Comparison of ENCODE assay signal across 9 cellular contexts in the genomic region with DNA sequence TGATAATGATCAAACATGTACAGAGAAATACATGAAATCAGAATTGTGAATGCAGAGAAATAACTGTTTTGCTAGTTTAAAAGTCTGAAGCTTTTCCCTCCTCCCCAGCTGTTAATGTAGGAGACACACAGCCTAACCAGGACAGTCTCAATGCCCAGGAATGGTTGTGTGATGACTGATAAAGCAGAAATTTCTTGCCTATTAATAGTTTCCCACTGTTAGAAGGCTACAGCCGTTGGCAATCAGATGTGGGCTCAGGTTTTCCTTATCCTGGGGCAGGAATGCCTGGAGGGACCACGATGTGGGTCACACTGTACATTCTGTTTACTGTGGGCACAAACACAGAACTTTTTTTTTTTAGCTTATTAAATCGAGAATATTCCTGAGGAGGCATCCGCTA. TPM values are rescaled to one million over a fixed set of nuclear protein-coding genes. Genes with fewer than 3 reads are reported as not detected.
DNase-seq lines count a peak whose midpoint lies in the region; ATAC-seq, FAIRE-seq and TF ChIP-seq lines count a peak whose summit lies in the region.
"Had no signal": no experiment of that assay in that cellular context is flagged by ENCODE, and none has a peak within 500 bp of the region (broad histone marks: within the 10 kb centered on the region; RNA-seq: fewer than 3 reads in every experiment).

No MANE protein-coding gene starts in this region.

- peak overlapping the region; percentile 3; the same call in 1 of the 2 replicates for H3K9ac ChIP-seq in IMR-90 (ENCODE audit: low read depth, low read length)

- TF ChIP-seq POLR2A in IMR-90 (IDR thresholded peaks at IDR 0.05; ENCODE audit: low read depth, low read length), result no peak

- no peak overlapping the region; the same call in 1 of the 2 replicates for H3K4me3 ChIP-seq in IMR-90 (ENCODE audit: insufficient read depth, low read depth, low read length)
- no peak overlapping the region for H3K4me3 ChIP-seq in bronchial epithelial cell (ENCODE audit: low read depth, low read length)
- H3K4me3 ChIP-seq in mesodermal cell (ENCODE audit: extremely low read depth, insufficient read depth, low read length, poor library complexity, severe bottlenecking), result peak overlapping the region; percentile 0

- H2BK5ac ChIP-seq in IMR-90 (ENCODE audit: low read depth, low read length, poor library complexity, severe bottlenecking), result peak overlapping the region; percentile 37

- no peak overlapping the region for H4K91ac ChIP-seq in IMR-90 (ENCODE audit: insufficient read depth, low read depth, low read length)

- in situ Hi-C loops in IMR-90 (cut with MboI; ENCODE audit: low sequenced_read_pairs), result no loop called here

- ATAC-seq in IMR-90 (ENCODE audit: low read depth), result no peak
- no peak for ATAC-seq in HG02970 (IDR thresholded peaks at IDR 0.05; ENCODE audit: low FRiP score, unreplicated experiment)
- ATAC-seq in GM19328 (IDR thresholded peaks at IDR 0.05; ENCODE audit: unreplicated experiment), result no peak
- ATAC-seq in GM21423 (IDR thresholded peaks at IDR 0.05; ENCODE audit: unreplicated experiment), result no peak

- WGBS in IMR-90 (ENCODE audit: extremely low coverage in 2 of 2, insufficient read length in 1 of 2), 2 experiments, result 20% methylated on average over 1 of the region's 4 CpGs; no CpG with 5 or more reads in 1 of the 2 experiments
- WGBS in mesodermal cell (ENCODE audit: insufficient coverage in 2 of 2), 2 experiments, result 82 to 94% methylated on average over 3 to 4 of the region's 4 CpGs

- CTCF ChIA-PET in IMR-90 (lab: Yijun Ruan, JAX), result interaction anchor here (2.7 kb wide), 1 partner anchor 11 kb away, joined by 5 read pairs; no protein-coding TSS in a partner anchor

- POLR2A ChIA-PET in IMR-90 (lab: Charles Lee; ENCODE audit: unreplicated experiment), result no interaction called here

- no peak overlapping the region for H4K8ac ChIP-seq in IMR-90 (ENCODE audit: low read depth in 2 of 2, low read length in 2 of 2)

- H3K9me1 ChIP-seq in IMR-90 (ENCODE audit: insufficient read depth, low read length), result no peaks in the 10 kb centered on the region

- H3K56ac ChIP-seq in IMR-90 (ENCODE audit: extremely low read depth, insufficient read depth, low read length), result no peak overlapping the region

- H3K27ac ChIP-seq in IMR-90 (ENCODE audit: insufficient read depth, low read length) (no peak overlapping the region), mesodermal cell (ENCODE audit: low read depth, low read length, severe bottlenecking) (no peak overlapping the region)

- H2AK9ac ChIP-seq in IMR-90 (replicated peaks; ENCODE audit: low read depth, low read length, poor library complexity), result no peak overlapping the region

- H3K27me3 ChIP-seq in IMR-90 (ENCODE audit: control insufficient read depth, insufficient read depth, low read length) (no peaks in the 10 kb centered on the region), bronchial epithelial cell (ENCODE audit: control insufficient read depth, insufficient read depth, low read length) (no peaks in the 10 kb centered on the region)

- intact Hi-C loops in IMR-90 (cut with micrococcal nuclease), result no loop called here

- H3K36me3 ChIP-seq in IMR-90 (ENCODE audit: control insufficient read depth, insufficient read depth, low read length), result no peaks in the 10 kb centered on the region
- no peaks in the 10 kb centered on the region for H3K36me3 ChIP-seq in bronchial epithelial cell (ENCODE audit: control insufficient read depth, insufficient read depth, low read length)
- H3K36me3 ChIP-seq in mesodermal cell (ENCODE audit: control insufficient read depth, insufficient read depth, low read length), result peaks cover 4% of the 10 kb centered on the region

- H3K14ac ChIP-seq in IMR-90 (replicated peaks; ENCODE audit: low read depth, low read length), result no peak overlapping the region

- DNase-seq in AG08395 (ENCODE audit: low spot score) (peak; percentile 70), IMR-90 (peak; percentile 68), bronchial epithelial cell (ENCODE audit: low read depth) (peak; percentile 42), hippocampal formation (lab: John Stamatoyannopoulos, UW) (no peak)
- DNase-seq: central memory CD4-positive, alpha-beta T cell had no signal

- H3K23ac ChIP-seq in IMR-90 (ENCODE audit: low read depth, low read length), result no peak overlapping the region

- no TSS peak for BruUV-seq in IMR-90 (replicated peaks; lab: Mats Ljungman, UMichigan)

- H4K5ac ChIP-seq in IMR-90 (ENCODE audit: low read depth, low read length), result no peak overlapping the region

- no peak for FAIRE-seq in bronchial epithelial cell (lab: Jason Lieb, UNC)

- H3K4ac ChIP-seq in IMR-90 (ENCODE audit: low read depth, low read length), result no peak overlapping the region

- no peak overlapping the region for H2AK5ac ChIP-seq in IMR-90 (ENCODE audit: low read depth, low read length)

- H3K4me2 ChIP-seq in IMR-90 (ENCODE audit: low read depth, low read length), result peak overlapping the region; percentile 88

- H2BK120ac ChIP-seq in IMR-90 (ENCODE audit: low read depth, low read length), result no peak overlapping the region

- no peak overlapping the region for H2BK20ac ChIP-seq in IMR-90 (ENCODE audit: low read depth, low read length)

- dilution Hi-C loops in IMR-90 (cut with HindIII; ENCODE audit: low sequenced_read_pairs, unreplicated experiment), result no loop called here

- TF ChIP-seq CTCF in IMR-90 (conservative IDR thresholded peaks at IDR 0.05; ENCODE audit: low read depth, low read length), result no peak
- TF ChIP-seq CTCF in bronchial epithelial cell (IDR thresholded peaks at IDR 0.05; ENCODE audit: insufficient read depth, low read length, severe bottlenecking), result no peak

- H2AFZ ChIP-seq in IMR-90 (replicated peaks; ENCODE audit: low read length, poor library complexity), result no peak overlapping the region

- H3K4me1 ChIP-seq in IMR-90 (ENCODE audit: control insufficient read depth, insufficient read depth, low read length) (peaks cover 9% of the 10 kb centered on the region), mesodermal cell (ENCODE audit: control insufficient read depth, insufficient read depth, low read length, poor library complexity, severe bottlenecking) (peaks cover 11% of the 10 kb centered on the region)

- H3K79me1 ChIP-seq in IMR-90 (ENCODE audit: low read depth in 1 of 2, low read length in 2 of 2), result peaks cover 10 to 16% of the 10 kb centered on the region in 2 experiments

- H2BK15ac ChIP-seq in IMR-90 (ENCODE audit: low read depth, low read length), result no peak overlapping the region

- TF ChIP-seq RAD21 in IMR-90 (IDR thresholded peaks at IDR 0.05; ENCODE audit: low read length), result no peak

- H3K18ac ChIP-seq in IMR-90 (ENCODE audit: low read depth, low read length), result no peak overlapping the region

- peaks cover 13% of the 10 kb centered on the region for H4K20me1 ChIP-seq in IMR-90 (ENCODE audit: insufficient read depth, low read length)

- no peaks in the 10 kb centered on the region for H3K9me3 ChIP-seq in IMR-90 (ENCODE audit: control insufficient read depth, insufficient read depth, low read length)
- no peaks in the 10 kb centered on the region for H3K9me3 ChIP-seq in mesodermal cell (ENCODE audit: control insufficient read depth, low read length)

TF ChIP-seq in IMR-90, 13 proteins besides CTCF, POLR2A, EP300 and RAD21:
- no peak for TF ChIP-seq MAFK (IDR thresholded peaks at IDR 0.05; ENCODE audit: low read depth, low read length)
- no peak for TF ChIP-seq NFE2L2 (IDR thresholded peaks at IDR 0.05; ENCODE audit: low read depth, low read length)
- TF ChIP-seq RCOR1 (IDR thresholded peaks at IDR 0.05; ENCODE audit: insufficient replicate concordance, low read length), result no peak
- no peak for TF ChIP-seq RFX5 (IDR thresholded peaks at IDR 0.05; ENCODE audit: low read depth, low read length)
- no peak for TF ChIP-seq MAZ (IDR thresholded peaks at IDR 0.05; ENCODE audit: borderline replicate concordance, low read depth, low read length)
- TF ChIP-seq CHD1 (IDR thresholded peaks at IDR 0.05; ENCODE audit: low read depth, low read length), result no peak

RNA-seq across cellular contexts. Expression of gene PPP1R3D, which starts 1.9 kb away (rescaled TPM):
- total RNA-seq in IMR-90 (2012; rRNA removed) (2.7 and 4.7 TPM in 2 replicates), bronchial epithelial cell (9.5 and 12.2 TPM in 2 replicates)
- 1.6 and 1.7 TPM in 2 replicates for polyA plus RNA-seq in IMR-90 (2012; rRNA removed)
- polyA plus RNA-seq in IMR-90 (2012; cell fraction: cytosol; rRNA removed), result 0.57 and 1.7 TPM in 2 replicates
- 1.1 and 1.7 TPM in 2 replicates for polyA plus RNA-seq in IMR-90 (2012; cell fraction: nucleus; rRNA removed; ENCODE audit: low replicate concordance)
- polyA plus RNA-seq in mesodermal cell (2013, experiment 1 of 2), result 4.2 TPM
- polyA plus RNA-seq in mesodermal cell (2013, experiment 2 of 2), result 3.8 TPM

RNA-seq across cellular contexts. Expression of gene FAM217B, which starts 2.0 kb away (rescaled TPM):
- total RNA-seq in IMR-90 (2012; rRNA removed) (3.0 and 3.9 TPM in 2 replicates), bronchial epithelial cell (4.5 and 5.8 TPM in 2 replicates)
- polyA plus RNA-seq in IMR-90 (2012; rRNA removed), result 3.3 and 3.9 TPM in 2 replicates
- 0.86 and 1.9 TPM in 2 replicates for polyA plus RNA-seq in IMR-90 (2012; cell fraction: cytosol; rRNA removed)
- polyA plus RNA-seq in IMR-90 (2012; cell fraction: nucleus; rRNA removed; ENCODE audit: low replicate concordance), result 1.1 and 5.9 TPM in 2 replicates
- 13.1 TPM for polyA plus RNA-seq in mesodermal cell (2013, experiment 1 of 2)
- 11.7 TPM for polyA plus RNA-seq in mesodermal cell (2013, experiment 2 of 2)

RNA-seq across cellular contexts. Expression of gene SYCP2, which starts 4.8 kb away (rescaled TPM):
- total RNA-seq in IMR-90 (2012; rRNA removed), result 0.18 and 0.56 TPM in 2 replicates
- 0.22 and 0.31 TPM in 2 replicates for polyA plus RNA-seq in IMR-90 (2012; rRNA removed)
- polyA plus RNA-seq in IMR-90 (2012; cell fraction: cytosol; rRNA removed), result not detected in 2 replicates
- polyA plus RNA-seq in IMR-90 (2012; cell fraction: nucleus; rRNA removed; ENCODE audit: low replicate concordance), result 0.15 and 1.3 TPM in 2 replicates
- 0.26 and 0.51 TPM in 2 replicates for total RNA-seq in bronchial epithelial cell
- 1.5 TPM for polyA plus RNA-seq in mesodermal cell (2013, experiment 1 of 2)
- 0.46 TPM for polyA plus RNA-seq in mesodermal cell (2013, experiment 2 of 2)

RNA-seq across cellular contexts. Expression of gene CDH26, which starts 20.0 kb away (rescaled TPM):
- total RNA-seq in IMR-90 (2012; rRNA removed), result not detected in 2 replicates
- polyA plus RNA-seq in IMR-90 (2012; rRNA removed), result not detected in 2 replicates
- not detected in 2 replicates for polyA plus RNA-seq in IMR-90 (2012; cell fraction: cytosol; rRNA removed)
- 0.16 and 0.28 TPM in 2 replicates for polyA plus RNA-seq in IMR-90 (2012; cell fraction: nucleus; rRNA removed; ENCODE audit: low replicate concordance)
- 2.4 and 8.4 TPM in 2 replicates for total RNA-seq in bronchial epithelial cell
- 0.29 TPM for polyA plus RNA-seq in mesodermal cell (2013, experiment 1 of 2)
- polyA plus RNA-seq in mesodermal cell (2013, experiment 2 of 2), result 0.35 TPM

Comparison
In these comparisons a context has a peak if more than half of its experiments do, and no peak if none do; other contexts are left out.
1. DNase-seq: peak in AG08395 (single experiment), IMR-90 (single experiment) and bronchial epithelial cell (single experiment); none in hippocampal formation (0 of 2).